10 cellular contexts compared by ENCODE assay signal in the genomic region with DNA sequence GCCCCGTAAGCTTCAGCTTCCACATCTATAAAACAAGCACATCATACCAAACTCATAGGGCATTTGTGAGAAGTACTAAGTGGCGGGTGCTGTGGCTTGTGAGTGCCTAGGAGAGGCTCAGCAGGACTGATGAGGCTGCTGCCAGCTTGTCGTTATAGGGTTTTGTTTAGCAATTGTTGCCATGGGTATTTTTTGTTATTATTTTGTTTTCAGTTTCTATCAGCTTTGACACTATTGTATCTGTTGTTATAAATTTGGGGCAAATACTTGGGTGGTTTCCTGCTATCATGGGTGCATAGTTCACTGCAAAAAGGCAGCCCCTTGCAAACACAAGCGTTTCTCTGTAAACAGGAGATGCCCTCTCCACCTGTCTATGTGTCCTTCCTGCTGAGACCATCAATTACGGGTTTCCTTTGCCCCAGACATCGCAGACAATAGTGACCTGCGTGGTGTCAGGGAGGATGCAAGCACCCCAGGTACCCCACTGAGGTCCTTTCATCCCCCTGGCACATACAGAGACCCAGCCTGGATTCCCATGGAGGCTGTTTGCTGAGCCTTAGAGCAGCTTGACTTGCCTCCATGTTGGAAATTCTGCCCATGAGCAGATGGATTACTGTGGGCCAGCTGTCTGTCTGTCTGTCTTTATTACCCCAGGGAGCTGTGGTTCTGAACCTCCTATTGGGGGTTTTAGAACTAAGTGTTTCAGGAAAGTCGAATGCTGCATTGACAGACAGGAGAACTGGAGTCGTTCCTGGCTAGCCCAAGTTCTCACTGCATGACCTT. TPM values are rescaled to one million over a fixed set of nuclear protein-coding genes. Genes with fewer than 3 reads are reported as not detected.
DNase-seq lines count a peak whose midpoint lies in the region; ATAC-seq and TF ChIP-seq lines count a peak whose summit lies in the region.
"Had no signal": no experiment of that assay in that cellular context is flagged by ENCODE, and none has a peak within 500 bp of the region (broad histone marks: within the 10 kb centered on the region; RNA-seq: fewer than 3 reads in every experiment).

No MANE protein-coding gene starts in this region.

- H3K27me3 Mint-ChIP-seq in CD14-positive monocyte (ENCODE audit: low read depth in 3 of 3) (peaks cover 5 to 16% (median 6%) of the 10 kb centered on the region in 3 donors), IgD-negative memory B cell (no peaks in the 10 kb centered on the region), T-cell (no peaks in the 10 kb centered on the region)

- H3K4me1 Mint-ChIP-seq in CD14-positive monocyte (peaks cover 40% of the 10 kb centered on the region), IgD-negative memory B cell (peaks cover 31 to 54% (median 52%) of the 10 kb centered on the region in 3 donors), T-cell (peaks cover 75 to 92% (median 90%) of the 10 kb centered on the region in 3 donors)

- H3K4me3 Mint-ChIP-seq in CD14-positive monocyte (peak overlapping the region in 1 of 2 donors; percentile 67), IgD-negative memory B cell (peak overlapping the region; percentile 60 to 87 (median 78)), T-cell (peak overlapping the region; percentile 55 to 94 (median 58))

- H3K4me3 ChIP-seq in effector memory CD4-positive, alpha-beta T cell (ENCODE audit: insufficient read depth, low read depth, low read length, poor library complexity, severe bottlenecking): peak overlapping the region; percentile 13
- H3K4me3 ChIP-seq: tibial nerve had no signal

- H3K9me3 Mint-ChIP-seq in CD14-positive monocyte (no peaks in the 10 kb centered on the region), IgD-negative memory B cell (no peaks in the 10 kb centered on the region), T-cell (no peaks in the 10 kb centered on the region)

- peak overlapping the region in 6 of 7 donors; percentile 15 to 85 (median 52) for H3K27ac Mint-ChIP-seq in CD14-positive monocyte
- H3K27ac Mint-ChIP-seq in IgD-negative memory B cell: peak overlapping the region; percentile 95 to 100 (median 98)
- peak overlapping the region; percentile 99 for H3K27ac Mint-ChIP-seq in T-cell

- H3K9me3 ChIP-seq in effector memory CD4-positive, alpha-beta T cell (ENCODE audit: control insufficient read depth, low read length): no peaks in the 10 kb centered on the region
- H3K9me3 ChIP-seq: tibial nerve had no signal

- in situ Hi-C loops in ACHN (cut with HindIII; ENCODE audit: low pct_ligation_motif_present, low pct_unique_long_range_greater_than_20kb, low sequenced_read_pairs): no loop called here

- no peak for TF ChIP-seq CTCF in CD14-positive monocyte (IDR thresholded peaks at IDR 0.05)

- H3K36me3 Mint-ChIP-seq in CD14-positive monocyte (no peaks in the 10 kb centered on the region), IgD-negative memory B cell (peaks cover 3% of the 10 kb centered on the region), T-cell (no peaks in the 10 kb centered on the region)

- POLR2A ChIA-PET in T-cell (lab: Charles Lee): interaction anchor here (0.6 to 7.2 kb wide), 7 partner anchors 11 to 64 kb away, joined by 3 to 157 read pairs (median 8); no protein-coding TSS in a partner anchor

- intact Hi-C loops in CD14-positive monocyte (cut with micrococcal nuclease): loop anchor here in 1 of 2 donors (5.0 kb wide), 1 partner anchor 71 kb away; a partner anchor contains a TSS

- CTCF ChIA-PET in T-cell (lab: Charles Lee): interaction anchor here (1.1 to 4.3 kb wide), 4 partner anchors 11 to 19 kb away, joined by 3 to 38 read pairs (median 4); no protein-coding TSS in a partner anchor

- DNase-seq in CD14-positive monocyte (ENCODE audit: low spot score): no peak
- peak in 33 of 34 experiments; percentile 31 to 87 (median 76) for DNase-seq in T-cell
- DNase-seq in effector memory CD4-positive, alpha-beta T cell: peak; percentile 70 to 75 (median 75)
- DNase-seq in ACHN: no peak
- DNase-seq: mammary epithelial cell had no signal

- ATAC-seq in T-cell (replicated peaks in 1 of 4) (peak; percentile 24 to 74 (median 32)), esophagus mucosa (no peak), HG02885 (IDR thresholded peaks at IDR 0.05; ENCODE audit: poor library complexity, unreplicated experiment) (no peak), HG03095 (IDR thresholded peaks at IDR 0.05; ENCODE audit: unreplicated experiment) (no peak)

- peaks cover 74% of the 10 kb centered on the region for H3K4me1 ChIP-seq in effector memory CD4-positive, alpha-beta T cell (ENCODE audit: control insufficient read depth, insufficient read depth, low read length, poor library complexity, severe bottlenecking)

- no peaks in the 10 kb centered on the region for H3K36me3 ChIP-seq in effector memory CD4-positive, alpha-beta T cell (ENCODE audit: control insufficient read depth, insufficient read depth, low read length)
- H3K36me3 ChIP-seq: tibial nerve had no signal

- no peaks in the 10 kb centered on the region for H3K27me3 ChIP-seq in effector memory CD4-positive, alpha-beta T cell (replicated peaks; ENCODE audit: control insufficient read depth, insufficient read depth, low read length, poor library complexity, severe bottlenecking)
- H3K27me3 ChIP-seq: tibial nerve had no signal

- peak overlapping the region; percentile 96 for H3K27ac ChIP-seq in effector memory CD4-positive, alpha-beta T cell (ENCODE audit: insufficient read depth, low read length, poor library complexity, severe bottlenecking)

RNA-seq across cellular contexts. Expression of a gene that starts 3.2 kb away (rescaled TPM):
- 10 to 100 TPM; 20.7 to 22.9 TPM for polyA plus RNA-seq in CD14-positive monocyte
- polyA plus RNA-seq in IgD-negative memory B cell: 82.4 TPM
- total RNA-seq in T-cell: 10 to 100 TPM; 14.3 to 25.2 (median 17.8) TPM
- 24.5 TPM for total RNA-seq in esophagus mucosa

Comparison
In these comparisons a context has a peak if more than half of its experiments do, and no peak if none do; other contexts are left out.
1. DNase-seq: peak in T-cell (33 of 34) and effector memory CD4-positive, alpha-beta T cell (3 of 3); none in CD14-positive monocyte (single experiment) and ACHN (single experiment).
2. ATAC-seq: peak in T-cell (4 of 4); none in esophagus mucosa (single experiment), HG02885 (single experiment) and HG03095 (single experiment).
3. Peak in every context shown above with its lines, with median percentiles within 50 percentile points of each other: H3K27ac Mint-ChIP-seq.